ENCODE assay signal across 8 cellular contexts in the genomic region with DNA sequence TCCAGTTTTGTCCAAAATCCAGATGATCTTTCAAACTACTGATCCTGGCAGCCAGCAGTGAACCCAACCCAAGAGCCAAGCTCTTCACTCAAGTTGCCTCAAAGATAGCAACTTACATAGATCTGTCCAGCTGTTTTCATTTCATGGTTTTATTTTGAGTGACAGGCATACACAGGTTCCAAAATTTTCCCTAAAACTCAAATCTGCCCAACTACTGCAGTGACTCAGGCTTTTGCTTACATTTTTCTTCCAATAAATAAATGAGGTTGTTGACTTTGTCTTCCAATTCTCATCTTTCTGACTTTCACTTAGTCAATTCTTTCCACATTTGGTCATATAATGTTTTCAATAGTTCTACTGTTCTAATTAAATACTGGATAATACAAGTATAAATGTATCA.
"Had no signal": no experiment of that assay in that cellular context is flagged by ENCODE, and none has a peak within 500 bp of the region (broad histone marks: within the 10 kb centered on the region; RNA-seq: fewer than 3 reads in every experiment).

No MANE protein-coding gene starts in this region.

- H3K27ac Mint-ChIP-seq: GM23338, H9, HFFc6, IgD-negative memory B cell had no signal

- DNase-seq: H9, HCEC 1CT, HFFc6, KBM-7 had no signal

- H3K27ac ChIP-seq: HL-60 had no signal

- H3K36me3 Mint-ChIP-seq: IgD-negative memory B cell had no signal

- H3K4me3 Mint-ChIP-seq: GM23338, H9, HFFc6, IgD-negative memory B cell had no signal

- H3K27me3 Mint-ChIP-seq: IgD-negative memory B cell had no signal

- H3K4me2 ChIP-seq: GM23338 had no signal

- H2AFZ ChIP-seq: GM23338 had no signal

- H3K4me1 Mint-ChIP-seq: GM23338, H9, IgD-negative memory B cell had no signal

- H3K4me3 ChIP-seq: GM23338 had no signal

- ATAC-seq: GM23338, HepG2 had no signal
